In genomic region chr6:12566618-12567123, GRCh38 we compare ENCODE assay signal across 39 cellular contexts.
"Had no signal": no experiment of that assay in that cellular context is flagged by ENCODE, and none has a peak within 500 bp of the region (broad histone marks: within the 10 kb centered on the region; RNA-seq: fewer than 3 reads in every experiment).

No MANE protein-coding gene starts in this region.

- H3K4me1 Mint-ChIP-seq: activated naive CD4-positive, alpha-beta T cell treated with anti-CD3 and anti-CD28 coated beads, Interleukin-2, amount 10 ng/mL, durations not matched to agents 7 days and 5 days; activated naive CD4-positive, alpha-beta T cell treated with anti-CD3 and anti-CD28 coated beads, Interleukin-2, amount 50 U/mL, for 24 hours; activated naive CD8-positive, alpha-beta T cell treated with anti-CD3 and anti-CD28 coated beads for 36 hours; activated naive CD8-positive, alpha-beta T cell treated with anti-CD3 and anti-CD28 coated beads, Interleukin-2, amount 10 ng/mL, durations not matched to agents 7 days and 5 days; activated naive CD8-positive, alpha-beta T cell treated with anti-CD3 and anti-CD28 coated beads, Interleukin-2, amount 50 U/mL, for 24 hours; activated T-helper 17 cell treated with anti-CD3 and anti-CD28 coated beads, Interleukin-2, amount 50 U/mL, for 72 hours; central memory CD8-positive, alpha-beta T cell had no signal

- H3K9me3 ChIP-seq: adrenal gland, body of pancreas had no signal

- H3K4me1 ChIP-seq: ascending aorta, breast epithelium had no signal

- ATAC-seq: activated naive CD4-positive, alpha-beta T cell treated with anti-CD3 and anti-CD28 coated beads, Interleukin-2, amount 50 U/mL, for 72 hours; activated naive CD8-positive, alpha-beta T cell treated with anti-CD3 and anti-CD28 coated beads, Interleukin-2, amount 50 U/mL, for 24 hours; activated T-cell treated with anti-CD3 and anti-CD28 coated beads, Interleukin-2, amount 50 U/mL, for 4 hours; activated T-helper 17 cell treated with anti-CD3 and anti-CD28 coated beads, Interleukin-2, amount 50 U/mL, for 72 hours; body of pancreas had no signal

- H3K4me3 Mint-ChIP-seq: activated naive CD4-positive, alpha-beta T cell treated with anti-CD3 and anti-CD28 coated beads for 36 hours; activated naive CD4-positive, alpha-beta T cell treated with anti-CD3 and anti-CD28 coated beads, Interleukin-2, amount 10 ng/mL, durations not matched to agents 7 days and 5 days; activated naive CD4-positive, alpha-beta T cell treated with anti-CD3 and anti-CD28 coated beads, Interleukin-2, amount 50 U/mL, for 24 hours; activated naive CD8-positive, alpha-beta T cell; activated naive CD8-positive, alpha-beta T cell treated with anti-CD3 and anti-CD28 coated beads for 36 hours; activated naive CD8-positive, alpha-beta T cell treated with anti-CD3 and anti-CD28 coated beads, Interleukin-2, amount 10 ng/mL, durations not matched to agents 7 days and 5 days; activated naive CD8-positive, alpha-beta T cell treated with anti-CD3 and anti-CD28 coated beads, Interleukin-2, amount 50 U/mL, for 24 hours; activated T-cell treated with anti-CD3 and anti-CD28 coated beads, Interleukin-2, amount 50 U/mL, for 24 hours; activated T-cell treated with anti-CD3 and anti-CD28 coated beads, Interleukin-2, amount 50 U/mL, for 4 hours; activated T-helper 1 cell treated with anti-CD3 and anti-CD28 coated beads, Interleukin-12 subunit alpha, Interleukin-12 subunit beta, Interleukin-2, Interleukin-4 antibody, amounts not matched to agents 30 ng/mL and 10 ng/mL and 1 ng/mL, durations not matched to agents 14 hours and 24 hours and 36 hours; activated T-helper 17 cell treated with anti-CD3 and anti-CD28 coated beads, Interleukin-2, amount 50 U/mL, for 72 hours; brain; central memory CD8-positive, alpha-beta T cell had no signal

- FAIRE-seq: astrocyte, bronchial epithelial cell, colon had no signal

- H3K36me3 ChIP-seq: adrenal gland, ascending aorta, brain microvascular endothelial cell, breast epithelium, cardiac muscle cell had no signal

- DNase-seq: activated effector memory CD4-positive, alpha-beta T cell treated with anti-CD3 and anti-CD28 coated beads, Interleukin-2, amount 50 U/mL, for 16 hours; activated effector memory CD4-positive, alpha-beta T cell treated with Interleukin-2 at 50 U/mL for 16 hours; activated gamma-delta T cell; activated gamma-delta T cell treated with Interleukin-2 at 50 U/mL for 16 hours; activated naive CD4-positive, alpha-beta T cell; activated naive CD4-positive, alpha-beta T cell treated with anti-CD3 and anti-CD28 coated beads for 36 hours; activated naive CD4-positive, alpha-beta T cell treated with anti-CD3 and anti-CD28 coated beads, Interleukin-2, amount 10 ng/mL, durations not matched to agents 7 days and 5 days; activated naive CD4-positive, alpha-beta T cell treated with anti-CD3 and anti-CD28 coated beads, Interleukin-2, amount 50 U/mL, for 16 hours; activated naive CD4-positive, alpha-beta T cell treated with Interleukin-2 at 50 U/mL for 16 hours; activated naive CD8-positive, alpha-beta T cell treated with anti-CD3 and anti-CD28 coated beads for 36 hours; activated naive CD8-positive, alpha-beta T cell treated with anti-CD3 and anti-CD28 coated beads, Interleukin-2, amount 10 ng/mL, durations not matched to agents 7 days and 5 days; activated naive CD8-positive, alpha-beta T cell treated with anti-CD3 and anti-CD28 coated beads, Interleukin-2, amount 50 U/mL, for 24 hours; activated T-cell treated with anti-CD3 and anti-CD28 coated beads, Interleukin-2, amount 50 U/mL, for 24 hours; activated T-cell treated with anti-CD3 and anti-CD28 coated beads, Interleukin-2, amount 50 U/mL, for 4 hours; activated T-cell treated with anti-CD3 and anti-CD28 coated beads, Interleukin-2, amount 50 U/mL, for 48 hours; adrenal gland; amniotic stem cell; amygdala; anterior cingulate cortex; aorta; body of pancreas; brain microvascular endothelial cell; caudate nucleus; central memory CD4-positive, alpha-beta T cell; cerebellar nuclear complex had no signal

- H3K9me3 Mint-ChIP-seq: activated naive CD4-positive, alpha-beta T cell treated with anti-CD3 and anti-CD28 coated beads, Interleukin-2, amount 10 ng/mL, durations not matched to agents 7 days and 5 days; activated T-cell treated with anti-CD3 and anti-CD28 coated beads, Interleukin-2, amount 50 U/mL, for 24 hours; activated T-helper 2 cell treated with anti-CD3 and anti-CD28 coated beads, Interferon-gamma antibody, Interleukin-2, Interleukin-4, amounts not matched to agents 10 μg/mL and 5 μg/mL and 100 μg/mL, durations not matched to agents 14 hours and 24 hours and 36 hours; central memory CD8-positive, alpha-beta T cell had no signal

- H3K27ac Mint-ChIP-seq: activated naive CD4-positive, alpha-beta T cell treated with anti-CD3 and anti-CD28 coated beads for 36 hours; activated naive CD4-positive, alpha-beta T cell treated with anti-CD3 and anti-CD28 coated beads, Interleukin-2, amount 10 ng/mL, durations not matched to agents 7 days and 5 days; activated naive CD4-positive, alpha-beta T cell treated with anti-CD3 and anti-CD28 coated beads, Interleukin-2, amount 50 U/mL, for 24 hours; activated naive CD4-positive, alpha-beta T cell treated with anti-CD3 and anti-CD28 coated beads, Interleukin-2, amount 50 U/mL, for 72 hours; activated naive CD8-positive, alpha-beta T cell; activated naive CD8-positive, alpha-beta T cell treated with anti-CD3 and anti-CD28 coated beads for 36 hours; activated naive CD8-positive, alpha-beta T cell treated with anti-CD3 and anti-CD28 coated beads, Interleukin-2, amount 10 ng/mL, durations not matched to agents 7 days and 5 days; activated naive CD8-positive, alpha-beta T cell treated with anti-CD3 and anti-CD28 coated beads, Interleukin-2, amount 50 U/mL, for 24 hours; activated T-cell treated with anti-CD3 and anti-CD28 coated beads, Interleukin-2, amount 50 U/mL, for 24 hours; activated T-helper 1 cell treated with anti-CD3 and anti-CD28 coated beads, Interleukin-12 subunit alpha, Interleukin-12 subunit beta, Interleukin-2, Interleukin-4 antibody, amounts not matched to agents 30 ng/mL and 10 ng/mL and 1 ng/mL, durations not matched to agents 14 hours and 24 hours and 36 hours; activated T-helper 17 cell treated with anti-CD3 and anti-CD28 coated beads, Interleukin-2, amount 50 U/mL, for 72 hours; activated T-helper 2 cell treated with anti-CD3 and anti-CD28 coated beads, Interferon-gamma antibody, Interleukin-2, Interleukin-4, amounts not matched to agents 10 μg/mL and 5 μg/mL and 100 μg/mL, durations not matched to agents 14 hours and 24 hours and 36 hours; brain had no signal

- H3K36me3 Mint-ChIP-seq: activated naive CD4-positive, alpha-beta T cell treated with anti-CD3 and anti-CD28 coated beads, Interleukin-2, amount 10 ng/mL, durations not matched to agents 7 days and 5 days; activated naive CD4-positive, alpha-beta T cell treated with anti-CD3 and anti-CD28 coated beads, Interleukin-2, amount 50 U/mL, for 24 hours; activated naive CD8-positive, alpha-beta T cell; activated naive CD8-positive, alpha-beta T cell treated with anti-CD3 and anti-CD28 coated beads for 36 hours; activated naive CD8-positive, alpha-beta T cell treated with anti-CD3 and anti-CD28 coated beads, Interleukin-2, amount 10 ng/mL, durations not matched to agents 7 days and 5 days; brain had no signal

- H3K4me3 ChIP-seq: adrenal gland, ascending aorta, body of pancreas, breast epithelium, cardiac muscle cell had no signal

- H3K27me3 Mint-ChIP-seq: activated naive CD4-positive, alpha-beta T cell treated with anti-CD3 and anti-CD28 coated beads, Interleukin-2, amount 10 ng/mL, durations not matched to agents 7 days and 5 days; activated naive CD8-positive, alpha-beta T cell treated with anti-CD3 and anti-CD28 coated beads, Interleukin-2, amount 10 ng/mL, durations not matched to agents 7 days and 5 days; central memory CD8-positive, alpha-beta T cell had no signal

- H3K27ac ChIP-seq: adrenal gland, ascending aorta, body of pancreas, brain microvascular endothelial cell, breast epithelium, cardiac muscle cell had no signal

- H3K27me3 ChIP-seq: adrenal gland, ascending aorta, body of pancreas, brain microvascular endothelial cell, breast epithelium, cardiac muscle cell had no signal
